ENCODE assay signal across 8 cellular contexts in the genomic region with DNA sequence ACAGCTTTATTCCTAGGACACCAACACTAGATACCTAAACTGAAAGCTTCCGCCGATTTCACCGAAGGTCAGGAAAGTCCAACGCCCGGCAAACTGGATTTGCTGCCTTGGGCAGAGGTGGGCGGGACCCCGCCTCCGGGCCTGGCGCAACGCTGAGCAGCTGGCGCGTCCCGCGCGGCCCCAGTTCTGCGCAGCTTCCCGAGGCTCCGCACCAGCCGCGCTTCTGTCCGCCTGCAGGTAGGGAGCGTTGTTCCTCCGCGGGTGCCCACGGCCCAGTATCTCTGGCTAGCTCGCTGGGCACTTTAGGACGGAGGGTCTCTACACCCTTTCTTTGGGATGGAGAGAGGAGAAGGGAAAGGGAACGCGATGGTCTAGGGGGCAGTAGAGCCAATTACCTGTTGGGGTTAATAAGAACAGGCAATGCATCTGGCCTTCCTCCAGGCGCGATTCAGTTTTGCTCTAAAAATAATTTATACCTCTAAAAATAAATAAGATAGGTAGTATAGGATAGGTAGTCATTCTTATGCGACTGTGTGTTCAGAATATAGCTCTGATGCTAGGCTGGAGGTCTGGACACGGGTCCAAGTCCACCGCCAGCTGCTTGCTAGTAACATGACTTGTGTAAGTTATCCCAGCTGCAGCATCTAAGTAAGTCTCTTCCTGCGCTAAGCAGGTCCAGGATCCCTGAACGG. TPM values are rescaled to one million over a fixed set of nuclear protein-coding genes. Genes with fewer than 3 reads are reported as not detected.
DNase-seq lines count a peak whose midpoint lies in the region; ATAC-seq and TF ChIP-seq lines count a peak whose summit lies in the region.

A gene (plus strand): TSS at position 183 of the 692 bp plus-strand sequence. CDS start 5,572 bp downstream, outside the sequence.

- peak within 1 kb of the TSS; percentile 79 for H2AFZ ChIP-seq in osteoblast (ENCODE audit: low read length)

- H3K4me1 ChIP-seq in DOHH2 (ENCODE audit: control insufficient read depth, low read length) (peaks cover 17% of the 10 kb centered on the region), osteoblast (ENCODE audit: insufficient read depth, low read length) (peaks cover 49% of the 10 kb centered on the region), thymus (ENCODE audit: control insufficient read depth, insufficient read depth, low read length) (no peaks in the 10 kb centered on the region)

- TF ChIP-seq CTCF in DOHH2 (IDR thresholded peaks at IDR 0.05; ENCODE audit: low read depth, low read length, poor library complexity, severe bottlenecking) (peak; percentile 66), glutamatergic neuron (IDR thresholded peaks at IDR 0.05; ENCODE audit: partially characterized antibody, unreplicated experiment) (peak; percentile 17), osteoblast (IDR thresholded peaks at IDR 0.05; ENCODE audit: extremely low read depth, low read depth, low read length) (peak; percentile 65)

- DNase-seq in Kasumi-1 (lab: John Stamatoyannopoulos, UW) (peak; percentile 16 to 31), glutamatergic neuron (peak; percentile 74), osteoblast (ENCODE audit: insufficient read length, low spot score, missing footprints) (peak; percentile 88)

- H3K4me3 Mint-ChIP-seq in activated naive CD4-positive, alpha-beta T cell treated with anti-CD3 and anti-CD28 coated beads, Interleukin-2, amount 50 U/mL, for 24 hours: peak within 1 kb of the TSS; percentile 92
- peak within 1 kb of the TSS; percentile 75 for H3K4me3 Mint-ChIP-seq in glutamatergic neuron (ENCODE audit: unreplicated experiment)

- no peaks in the 10 kb centered on the region for H3K27me3 Mint-ChIP-seq in activated naive CD4-positive, alpha-beta T cell treated with anti-CD3 and anti-CD28 coated beads, Interleukin-2, amount 50 U/mL, for 24 hours
- H3K27me3 Mint-ChIP-seq in glutamatergic neuron (ENCODE audit: unreplicated experiment): peaks cover 2% of the 10 kb centered on the region

- H3K4me2 ChIP-seq in DOHH2 (ENCODE audit: low read length) (peak within 1 kb of the TSS; percentile 84), osteoblast (ENCODE audit: insufficient read depth, low read length) (peak within 1 kb of the TSS; percentile 87)

- ATAC-seq in GM21786 (IDR thresholded peaks at IDR 0.05; ENCODE audit: unreplicated experiment): peak; percentile 46
- ATAC-seq in SK-N-SH treated with all-trans-retinoic acid at 6 μM for 48 hours: peak; percentile 97

- peaks cover 82% of the 10 kb centered on the region for H3K4me1 Mint-ChIP-seq in activated naive CD4-positive, alpha-beta T cell treated with anti-CD3 and anti-CD28 coated beads, Interleukin-2, amount 50 U/mL, for 24 hours
- peaks cover 4% of the 10 kb centered on the region for H3K4me1 Mint-ChIP-seq in glutamatergic neuron (ENCODE audit: low read depth, unreplicated experiment)

- H3K9me3 Mint-ChIP-seq in activated naive CD4-positive, alpha-beta T cell treated with anti-CD3 and anti-CD28 coated beads, Interleukin-2, amount 50 U/mL, for 24 hours: no peaks in the 10 kb centered on the region
- H3K9me3 Mint-ChIP-seq in glutamatergic neuron (ENCODE audit: unreplicated experiment): no peaks in the 10 kb centered on the region

- peak within 1 kb of the TSS; percentile 98 for H3K27ac Mint-ChIP-seq in activated naive CD4-positive, alpha-beta T cell treated with anti-CD3 and anti-CD28 coated beads, Interleukin-2, amount 50 U/mL, for 24 hours
- H3K27ac Mint-ChIP-seq in glutamatergic neuron (ENCODE audit: unreplicated experiment): no peak within 1 kb of the TSS

- peaks cover 18% of the 10 kb centered on the region for H3K36me3 Mint-ChIP-seq in activated naive CD4-positive, alpha-beta T cell treated with anti-CD3 and anti-CD28 coated beads, Interleukin-2, amount 50 U/mL, for 24 hours
- H3K36me3 Mint-ChIP-seq in glutamatergic neuron (ENCODE audit: unreplicated experiment): no peaks in the 10 kb centered on the region

- no peak within 1 kb of the TSS for H3K27ac ChIP-seq in DOHH2 (ENCODE audit: low read depth, low read length)
- H3K27ac ChIP-seq in osteoblast (ENCODE audit: low read depth, low read length): peak within 1 kb of the TSS; percentile 54
- H3K27ac ChIP-seq in thymus (ENCODE audit: low read depth): peak within 1 kb of the TSS; percentile 89

- no peaks in the 10 kb centered on the region for H4K20me1 ChIP-seq in DOHH2 (ENCODE audit: control insufficient read depth, insufficient read depth, low read depth, low read length)
- H4K20me1 ChIP-seq in osteoblast (ENCODE audit: insufficient read depth, low read length): no peaks in the 10 kb centered on the region

- H3K9me3 ChIP-seq in DOHH2 (ENCODE audit: control insufficient read depth, insufficient read depth, low read length): no peaks in the 10 kb centered on the region
- no peaks in the 10 kb centered on the region for H3K9me3 ChIP-seq in osteoblast (ENCODE audit: low read depth, low read length)
- H3K9me3 ChIP-seq in thymus (ENCODE audit: control insufficient read depth): no peaks in the 10 kb centered on the region

- H3K36me3 ChIP-seq in DOHH2 (ENCODE audit: control insufficient read depth, low read length): no peaks in the 10 kb centered on the region
- H3K36me3 ChIP-seq in osteoblast (ENCODE audit: insufficient read depth, low read length): no peaks in the 10 kb centered on the region
- H3K36me3 ChIP-seq in thymus (ENCODE audit: control insufficient read depth, insufficient read depth): no peaks in the 10 kb centered on the region

- H3K27me3 ChIP-seq in DOHH2 (ENCODE audit: control insufficient read depth, low read length) (peaks cover 42% of the 10 kb centered on the region), osteoblast (ENCODE audit: insufficient read depth, low read length) (no peaks in the 10 kb centered on the region), thymus (ENCODE audit: control insufficient read depth, insufficient read depth) (no peaks in the 10 kb centered on the region)

- 10% methylated on average over 36 of the region's 36 CpGs for WGBS in thymus

- H3K79me2 ChIP-seq in DOHH2 (ENCODE audit: control insufficient read depth, low read length): no peaks in the 10 kb centered on the region
- peaks cover 29% of the 10 kb centered on the region for H3K79me2 ChIP-seq in osteoblast (ENCODE audit: insufficient read depth, low read length)

- no peaks in the 10 kb centered on the region for H3F3A ChIP-seq in DOHH2 (ENCODE audit: control insufficient read depth, insufficient read depth)

- H3K4me3 ChIP-seq in DOHH2 (ENCODE audit: low read length) (peak within 1 kb of the TSS; percentile 76), osteoblast (ENCODE audit: insufficient read depth, low read length) (peak within 1 kb of the TSS; percentile 73), thymus (ENCODE audit: low read length) (peak within 1 kb of the TSS; percentile 79)

- no peaks in the 10 kb centered on the region for H3K9me2 ChIP-seq in DOHH2 (replicated peaks; ENCODE audit: control insufficient read depth, low read length)

TF ChIP-seq in SK-N-SH treated with all-trans-retinoic acid at 6 μM for 48 hours, 23 proteins besides CTCF, POLR2A, EP300 and RAD21:
- TF ChIP-seq, protein P1, sequence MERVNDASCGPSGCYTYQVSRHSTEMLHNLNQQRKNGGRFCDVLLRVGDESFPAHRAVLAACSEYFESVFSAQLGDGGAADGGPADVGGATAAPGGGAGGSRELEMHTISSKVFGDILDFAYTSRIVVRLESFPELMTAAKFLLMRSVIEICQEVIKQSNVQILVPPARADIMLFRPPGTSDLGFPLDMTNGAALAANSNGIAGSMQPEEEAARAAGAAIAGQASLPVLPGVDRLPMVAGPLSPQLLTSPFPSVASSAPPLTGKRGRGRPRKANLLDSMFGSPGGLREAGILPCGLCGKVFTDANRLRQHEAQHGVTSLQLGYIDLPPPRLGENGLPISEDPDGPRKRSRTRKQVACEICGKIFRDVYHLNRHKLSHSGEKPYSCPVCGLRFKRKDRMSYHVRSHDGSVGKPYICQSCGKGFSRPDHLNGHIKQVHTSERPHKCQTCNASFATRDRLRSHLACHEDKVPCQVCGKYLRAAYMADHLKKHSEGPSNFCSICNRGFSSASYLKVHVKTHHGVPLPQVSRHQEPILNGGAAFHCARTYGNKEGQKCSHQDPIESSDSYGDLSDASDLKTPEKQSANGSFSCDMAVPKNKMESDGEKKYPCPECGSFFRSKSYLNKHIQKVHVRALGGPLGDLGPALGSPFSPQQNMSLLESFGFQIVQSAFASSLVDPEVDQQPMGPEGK (CRISPR knock-in tag; IDR thresholded peaks at IDR 0.05; ENCODE audit: borderline replicate concordance): no peak
- TF ChIP-seq ZFP3 (CRISPR knock-in tag; IDR thresholded peaks at IDR 0.05): peak; percentile 53; the same call in 1 of the 2 replicates

RNA-seq across cellular contexts. Expression of the gene that starts here (rescaled TPM):
- total RNA-seq in glutamatergic neuron (ENCODE audit: unreplicated experiment) (not detected), osteoblast (0.72 and 1.5 TPM in 2 replicates)
- 10.9 TPM for polyA plus RNA-seq in thymus

Comparison
In these comparisons a context has a peak if more than half of its experiments do, and no peak if none do; other contexts are left out.
1. Peak in DNase-seq in glutamatergic neuron; RNA of the gene not detected or under 1 TPM.
2. DNase-seq: peak in every context shown above with its lines; median percentile 88 in osteoblast; 74 in glutamatergic neuron; 24 in Kasumi-1.